17 cellular contexts compared by ENCODE assay signal in the genomic region with DNA sequence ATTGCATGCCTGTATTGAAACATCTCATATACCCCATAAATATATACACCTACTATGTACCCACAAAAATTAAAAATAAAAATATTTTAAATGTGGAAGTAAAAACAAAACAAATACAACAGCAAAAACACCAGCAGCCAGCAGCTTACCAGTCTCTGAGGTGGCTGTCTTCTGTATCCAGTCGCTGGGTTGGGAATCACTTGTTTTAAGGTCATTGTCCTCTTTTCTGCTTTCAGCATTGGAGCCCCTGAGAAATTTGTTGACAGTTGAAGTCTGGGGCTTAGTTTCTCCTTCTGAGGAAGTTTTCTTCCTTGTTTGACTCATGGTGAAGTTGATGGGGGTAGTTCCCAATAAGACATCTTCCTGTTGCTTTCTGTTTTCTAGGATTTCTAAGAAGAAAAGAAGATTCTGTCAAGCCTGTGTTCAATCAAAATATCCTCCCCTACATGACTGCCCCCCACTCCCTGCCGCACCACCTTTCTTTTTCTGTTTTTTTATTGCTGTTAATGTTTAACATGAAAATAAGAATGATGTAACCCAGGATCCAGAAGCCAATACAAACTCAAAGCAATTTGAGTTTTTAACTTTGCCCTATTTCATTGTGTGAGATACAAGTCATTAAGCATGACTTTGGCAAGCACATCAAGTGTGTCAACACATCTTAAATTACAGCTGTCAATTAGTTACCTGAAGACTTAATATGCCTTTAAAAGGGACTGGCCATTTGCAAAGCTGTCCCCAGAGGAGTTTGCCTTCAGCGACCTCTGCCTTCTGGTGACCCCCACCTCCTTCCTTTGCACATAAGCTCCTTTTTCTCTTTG. TPM values are rescaled to one million over a fixed set of nuclear protein-coding genes. Genes with fewer than 3 reads are reported as not detected.
A peak's percentile ranks its signal among the peaks of the same experiment; 100 is the strongest.
DNase-seq lines count a peak whose midpoint lies in the region; ATAC-seq and TF ChIP-seq lines count a peak whose summit lies in the region.
"Had no signal": no experiment of that assay in that cellular context is flagged by ENCODE, and none has a peak within 500 bp of the region (broad histone marks: within the 10 kb centered on the region; RNA-seq: fewer than 3 reads in every experiment).

A gene (minus strand): TSS at position 452 of the 821 bp plus-strand sequence. CDS start 128 bp downstream, at position 324.

- H3K27ac ChIP-seq in CD4-positive, alpha-beta T cell (ENCODE audit: low read depth, low read length), result no peak within 1 kb of the TSS
- H3K27ac ChIP-seq: ascending aorta, foreskin keratinocyte had no signal

- POLR2A ChIA-PET in CD4-positive, alpha-beta T cell (lab: Charles Lee), result interaction anchor here (1.7 to 3.8 kb wide), 2 partner anchors 11 to 97 kb away, joined by 6 to 22 read pairs; a partner anchor contains a TSS

- CTCF ChIA-PET in CD4-positive, alpha-beta T cell (lab: Charles Lee), result no interaction called here

- no peak for TF ChIP-seq CTCF in CD4-positive, alpha-beta T cell (IDR thresholded peaks at IDR 0.05)
- TF ChIP-seq CTCF in endothelial cell (IDR thresholded peaks at IDR 0.05; ENCODE audit: unreplicated experiment), result no peak

- H3K27me3 Mint-ChIP-seq in CD4-positive, alpha-beta T cell, result no peaks in the 10 kb centered on the region
- H3K27me3 Mint-ChIP-seq in T-helper 17 cell (peaks cover 5% of the 10 kb centered on the region), naive B cell (no peaks in the 10 kb centered on the region), endothelial cell (ENCODE audit: unreplicated experiment) (peaks cover 6% of the 10 kb centered on the region)
- H3K27me3 Mint-ChIP-seq: activated T-cell treated with anti-CD3 and anti-CD28 coated beads, Interleukin-2, amount 50 U/mL, for 24 hours had no signal

- no peak for ATAC-seq in CD4-positive, alpha-beta T cell (ENCODE audit: poor library complexity)
- ATAC-seq in T-helper 17 cell (no peak), naive B cell (ENCODE audit: low read depth in 2 of 2) (no peak), GM21723 (IDR thresholded peaks at IDR 0.05; ENCODE audit: unreplicated experiment) (no peak)
- ATAC-seq: foreskin keratinocyte; Right ventricle myocardium inferior; stimulated activated naive CD8-positive, alpha-beta T cell treated with anti-CD3 and anti-CD28 coated beads, Interleukin-15, Interleukin-2, amounts not matched to agents 100 U/mL and 50 U/mL, for 24 hours had no signal

- H3K4me3 Mint-ChIP-seq in CD4-positive, alpha-beta T cell, result no peak within 1 kb of the TSS
- no peak within 1 kb of the TSS for H3K4me3 Mint-ChIP-seq in T-helper 17 cell
- no peak within 1 kb of the TSS for H3K4me3 Mint-ChIP-seq in naive B cell
- no peak within 1 kb of the TSS for H3K4me3 Mint-ChIP-seq in endothelial cell (ENCODE audit: unreplicated experiment)
- H3K4me3 Mint-ChIP-seq: activated T-cell treated with anti-CD3 and anti-CD28 coated beads, Interleukin-2, amount 50 U/mL, for 24 hours; CD14-positive monocyte had no signal

- H3K4me1 Mint-ChIP-seq in CD4-positive, alpha-beta T cell (ENCODE audit: low read depth), result peaks cover 43% of the 10 kb centered on the region
- peaks cover 11% of the 10 kb centered on the region for H3K4me1 Mint-ChIP-seq in T-helper 17 cell
- H3K4me1 Mint-ChIP-seq in naive B cell, result peaks cover 23 to 34% (median 33%) of the 10 kb centered on the region in 3 donors
- peaks cover 18% of the 10 kb centered on the region for H3K4me1 Mint-ChIP-seq in endothelial cell (ENCODE audit: unreplicated experiment)

- TF ChIP-seq EP300 in Ishikawa (IDR thresholded peaks at IDR 0.05; ENCODE audit: borderline replicate concordance), result no peak; the same call in 1 of the 2 replicates

- H3K9me3 Mint-ChIP-seq in CD4-positive, alpha-beta T cell, result no peaks in the 10 kb centered on the region
- H3K9me3 Mint-ChIP-seq in naive B cell, result peaks cover 0 to 2% (median 0%) of the 10 kb centered on the region in 7 donors
- no peaks in the 10 kb centered on the region for H3K9me3 Mint-ChIP-seq in endothelial cell (ENCODE audit: unreplicated experiment)
- H3K9me3 Mint-ChIP-seq: activated T-cell treated with anti-CD3 and anti-CD28 coated beads, Interleukin-2, amount 50 U/mL, for 24 hours; CD14-positive monocyte had no signal

- H3K36me3 Mint-ChIP-seq in CD4-positive, alpha-beta T cell (ENCODE audit: low read depth), result no peaks in the 10 kb centered on the region
- H3K36me3 Mint-ChIP-seq in T-helper 17 cell (ENCODE audit: low read depth) (peaks cover 4% of the 10 kb centered on the region), naive B cell (no peaks in the 10 kb centered on the region), endothelial cell (ENCODE audit: low read depth, unreplicated experiment) (peaks cover 4% of the 10 kb centered on the region)
- H3K36me3 Mint-ChIP-seq: CD14-positive monocyte had no signal

- H3K27ac Mint-ChIP-seq in CD4-positive, alpha-beta T cell, result peak within 1 kb of the TSS; percentile 36
- peak within 1 kb of the TSS; percentile 41 for H3K27ac Mint-ChIP-seq in T-helper 17 cell
- peak within 1 kb of the TSS in 5 of 6 donors; percentile 39 to 86 (median 70) for H3K27ac Mint-ChIP-seq in naive B cell
- no peak within 1 kb of the TSS for H3K27ac Mint-ChIP-seq in endothelial cell (ENCODE audit: unreplicated experiment)
- H3K27ac Mint-ChIP-seq: activated T-cell treated with anti-CD3 and anti-CD28 coated beads, Interleukin-2, amount 50 U/mL, for 24 hours had no signal

- DNase-seq in CD4-positive, alpha-beta T cell, result no peak
- DNase-seq in T-helper 17 cell (no peak), naive B cell (no peak), endothelial cell (ENCODE audit: low spot score) (no peak), NK-92 (lab: John Stamatoyannopoulos, UW; ENCODE audit: unreplicated experiment) (no peak)
- no peak for DNase-seq in activated effector memory CD4-positive, alpha-beta T cell treated with Interleukin-2 at 50 U/mL for 16 hours
- DNase-seq: activated T-cell treated with anti-CD3 and anti-CD28 coated beads, Interleukin-2, amount 50 U/mL, for 24 hours; foreskin keratinocyte; NCI-H1694; occipital lobe; stimulated activated naive CD8-positive, alpha-beta T cell treated with anti-CD3 and anti-CD28 coated beads, Interleukin-15, Interleukin-2, amounts not matched to agents 100 U/mL and 50 U/mL, for 24 hours had no signal

- no peak for TF ChIP-seq RAD21 in Ishikawa (IDR thresholded peaks at IDR 0.05; ENCODE audit: low read depth)

- intact Hi-C loops in CD4-positive, alpha-beta T cell (cut with DNase I, micrococcal nuclease), result loop anchor here in 1 of 2 experiments (10.0 kb wide), 2 partner anchors 315 to 825 kb away; a partner anchor contains a TSS

- no peaks in the 10 kb centered on the region for H3K9me3 ChIP-seq in CD4-positive, alpha-beta T cell (ENCODE audit: control insufficient read depth, low read length)
- no peaks in the 10 kb centered on the region for H3K9me3 ChIP-seq in T-helper 17 cell (ENCODE audit: control insufficient read depth, low read length, poor library complexity, severe bottlenecking)
- H3K9me3 ChIP-seq: ascending aorta had no signal

- H3K27me3 ChIP-seq in CD4-positive, alpha-beta T cell (ENCODE audit: control insufficient read depth, insufficient read depth, low read length), result no peaks in the 10 kb centered on the region
- H3K27me3 ChIP-seq: ascending aorta, foreskin keratinocyte had no signal

TF ChIP-seq in Ishikawa, 13 proteins besides CTCF, POLR2A, EP300 and RAD21:
- TF ChIP-seq, protein P1, sequence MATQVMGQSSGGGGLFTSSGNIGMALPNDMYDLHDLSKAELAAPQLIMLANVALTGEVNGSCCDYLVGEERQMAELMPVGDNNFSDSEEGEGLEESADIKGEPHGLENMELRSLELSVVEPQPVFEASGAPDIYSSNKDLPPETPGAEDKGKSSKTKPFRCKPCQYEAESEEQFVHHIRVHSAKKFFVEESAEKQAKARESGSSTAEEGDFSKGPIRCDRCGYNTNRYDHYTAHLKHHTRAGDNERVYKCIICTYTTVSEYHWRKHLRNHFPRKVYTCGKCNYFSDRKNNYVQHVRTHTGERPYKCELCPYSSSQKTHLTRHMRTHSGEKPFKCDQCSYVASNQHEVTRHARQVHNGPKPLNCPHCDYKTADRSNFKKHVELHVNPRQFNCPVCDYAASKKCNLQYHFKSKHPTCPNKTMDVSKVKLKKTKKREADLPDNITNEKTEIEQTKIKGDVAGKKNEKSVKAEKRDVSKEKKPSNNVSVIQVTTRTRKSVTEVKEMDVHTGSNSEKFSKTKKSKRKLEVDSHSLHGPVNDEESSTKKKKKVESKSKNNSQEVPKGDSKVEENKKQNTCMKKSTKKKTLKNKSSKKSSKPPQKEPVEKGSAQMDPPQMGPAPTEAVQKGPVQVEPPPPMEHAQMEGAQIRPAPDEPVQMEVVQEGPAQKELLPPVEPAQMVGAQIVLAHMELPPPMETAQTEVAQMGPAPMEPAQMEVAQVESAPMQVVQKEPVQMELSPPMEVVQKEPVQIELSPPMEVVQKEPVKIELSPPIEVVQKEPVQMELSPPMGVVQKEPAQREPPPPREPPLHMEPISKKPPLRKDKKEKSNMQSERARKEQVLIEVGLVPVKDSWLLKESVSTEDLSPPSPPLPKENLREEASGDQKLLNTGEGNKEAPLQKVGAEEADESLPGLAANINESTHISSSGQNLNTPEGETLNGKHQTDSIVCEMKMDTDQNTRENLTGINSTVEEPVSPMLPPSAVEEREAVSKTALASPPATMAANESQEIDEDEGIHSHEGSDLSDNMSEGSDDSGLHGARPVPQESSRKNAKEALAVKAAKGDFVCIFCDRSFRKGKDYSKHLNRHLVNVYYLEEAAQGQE (IDR thresholded peaks at IDR 0.05; ENCODE audit: low read depth), result no peak
- peak; percentile 59; the same call in 1 of the 2 replicates for TF ChIP-seq CEBPB (IDR thresholded peaks at IDR 0.05)
- TF ChIP-seq TCF12 (IDR thresholded peaks at IDR 0.05; ENCODE audit: low read depth), result peak; percentile 53
- TF ChIP-seq NFIC (IDR thresholded peaks at IDR 0.05), result peak; percentile 94
- TF ChIP-seq TEAD4 (IDR thresholded peaks at IDR 0.05), result no peak
- no peak for TF ChIP-seq CREB1 (IDR thresholded peaks at IDR 0.05; ENCODE audit: low read depth)
TF ChIP-seq in Ishikawa: peak in this region for 3.

RNA-seq across cellular contexts. Expression of the gene that starts here (rescaled TPM):
- total RNA-seq in CD4-positive, alpha-beta T cell, result not detected
- not detected for total RNA-seq in T-helper 17 cell
- not detected for polyA plus RNA-seq in naive B cell (ENCODE audit: low read depth in 6 of 6)
- total RNA-seq in endothelial cell (ENCODE audit: unreplicated experiment), result 0.23 TPM
- total RNA-seq: ascending aorta, foreskin keratinocyte, occipital lobe, Right ventricle myocardium inferior had no signal
- polyA plus RNA-seq: CD14-positive monocyte, foreskin keratinocyte, keratinocyte had no signal
